ENCODE assay signal across 26 cellular contexts in genomic region chr2:190501231-190501630, GRCh38. TPM values are rescaled to one million over a fixed set of nuclear protein-coding genes. Genes with fewer than 3 reads are reported as not detected.
A peak's percentile ranks its signal among the peaks of the same experiment; 100 is the strongest.
DNase-seq lines count a peak whose midpoint lies in the region; ATAC-seq, FAIRE-seq and TF ChIP-seq lines count a peak whose summit lies in the region.
"Had no signal": no experiment of that assay in that cellular context is flagged by ENCODE, and none has a peak within 500 bp of the region (broad histone marks: within the 10 kb centered on the region; RNA-seq: fewer than 3 reads in every experiment).

No MANE protein-coding gene starts in this region.

- no peak overlapping the region for H3K4me3 ChIP-seq in CD4-positive, CD25-positive, alpha-beta regulatory T cell (ENCODE audit: low read depth, low read length)
- H3K4me3 ChIP-seq in mammary epithelial cell (replicated peaks in 1 of 3; ENCODE audit: insufficient read depth in 1 of 3, low read depth in 2 of 3, low read length in 3 of 3), result no peak overlapping the region
- H3K4me3 ChIP-seq: cardiac muscle cell, psoas muscle, SK-N-MC, suprapubic skin had no signal

- WGBS in mammary epithelial cell (ENCODE audit: low coverage, missing lambda C conversion rate), result 86% methylated on average over 5 of the region's 5 CpGs

- H3K9me3 ChIP-seq in CD4-positive, CD25-positive, alpha-beta regulatory T cell (ENCODE audit: control insufficient read depth in 2 of 2, low read length in 2 of 2), result no peaks in the 10 kb centered on the region
- H3K9me3 ChIP-seq in mammary epithelial cell (replicated peaks; ENCODE audit: insufficient read depth, low read length), result no peaks in the 10 kb centered on the region
- H3K9me3 ChIP-seq: psoas muscle, suprapubic skin had no signal

- no peaks in the 10 kb centered on the region for H3K27me3 ChIP-seq in CD4-positive, CD25-positive, alpha-beta regulatory T cell (ENCODE audit: control insufficient read depth, insufficient read depth, low read length)
- H3K27me3 ChIP-seq in mammary epithelial cell (ENCODE audit: insufficient read depth, low read length), result no peaks in the 10 kb centered on the region
- H3K27me3 ChIP-seq: cardiac muscle cell, suprapubic skin had no signal

- no peaks in the 10 kb centered on the region for H3K4me1 ChIP-seq in CD4-positive, CD25-positive, alpha-beta regulatory T cell (ENCODE audit: control insufficient read depth, insufficient read depth, low read length, poor library complexity, severe bottlenecking)
- no peaks in the 10 kb centered on the region for H3K4me1 ChIP-seq in mammary epithelial cell (ENCODE audit: insufficient read depth, low read length)
- H3K4me1 ChIP-seq: psoas muscle, suprapubic skin had no signal

- peak; percentile 66 for FAIRE-seq in GM12891 (lab: Jason Lieb, UNC)
- FAIRE-seq: endothelial cell of umbilical vein, H54, urothelium cell line had no signal

- H4K20me1 ChIP-seq in mammary epithelial cell (ENCODE audit: insufficient read depth, low read length), result no peaks in the 10 kb centered on the region

- intact Hi-C loops in mammary epithelial cell (cut with micrococcal nuclease), result no loop called here

- H3K4me1 Mint-ChIP-seq in CD4-positive, CD25-positive, alpha-beta regulatory T cell, result peaks cover 12 to 19% (median 13%) of the 10 kb centered on the region in 4 donors
- H3K4me1 Mint-ChIP-seq in natural killer cell treated with Interleukin-12 subunit alpha and Interleukin-12 subunit beta and Interleukin-15 and Interleukin-18, amount 100 ng/mL, for 72 hours (ENCODE audit: low read depth in 2 of 2), result peaks cover 3 to 6% of the 10 kb centered on the region in 2 donors

- TSS peak; percentile 44 for BruUV-seq in mammary epithelial cell (replicated peaks; lab: Mats Ljungman, UMichigan)

- peak overlapping the region in 2 of 3 donors; percentile 19 to 70 for H3K27ac Mint-ChIP-seq in CD4-positive, CD25-positive, alpha-beta regulatory T cell
- peak overlapping the region; percentile 4 to 51 for H3K27ac Mint-ChIP-seq in natural killer cell treated with Interleukin-12 subunit alpha and Interleukin-12 subunit beta and Interleukin-15 and Interleukin-18, amount 100 ng/mL, for 72 hours
- H3K27ac Mint-ChIP-seq: activated CD4-positive, alpha-beta T cell treated with anti-CD3 and anti-CD28 coated beads, Interleukin-2, amount 10 ng/mL, durations not matched to agents 24 days and 14 days had no signal

- CTCF ChIA-PET in mammary epithelial cell (lab: Charles Lee; ENCODE audit: low non-redundant PET), result no interaction called here

- H3K36me3 Mint-ChIP-seq in CD4-positive, CD25-positive, alpha-beta regulatory T cell, result peaks cover 57% of the 10 kb centered on the region
- H3K36me3 Mint-ChIP-seq in natural killer cell treated with Interleukin-12 subunit alpha and Interleukin-12 subunit beta and Interleukin-15 and Interleukin-18, amount 100 ng/mL, for 72 hours, result peaks cover 14% of the 10 kb centered on the region

- dilution Hi-C loops in mammary epithelial cell (cut with HindIII; ENCODE audit: low sequenced_read_pairs), result no loop called here

- no peak for TF ChIP-seq POLR2A in GM12891 (IDR thresholded peaks at IDR 0.05; ENCODE audit: low read depth, low read length)

- no peak for DNase-seq in CD4-positive, CD25-positive, alpha-beta regulatory T cell
- DNase-seq in GM12891 (ENCODE audit: insufficient read length, low spot score) (no peak), mammary epithelial cell (no peak), NCI-H446 treated with DMSO at 0.1 percent for 48 hours (lab: John Stamatoyannopoulos, UW) (no peak), LoVo (ENCODE audit: low spot score) (no peak)
- no peak for DNase-seq in natural killer cell treated with Interleukin-12 subunit alpha and Interleukin-12 subunit beta and Interleukin-15 and Interleukin-18, amount 100 ng/mL, for 72 hours (ENCODE audit: low spot score)
- DNase-seq: activated CD4-positive, alpha-beta T cell treated with anti-CD3 and anti-CD28 coated beads, Interleukin-2, amount 10 ng/mL, durations not matched to agents 24 days and 14 days; activated CD8-positive, alpha-beta memory T cell treated with anti-CD3 and anti-CD28 coated beads, Interleukin-2, amount 50 U/mL, for 4 hours; amygdala; C1 segment of cervical spinal cord; cortex of kidney; EL; Kasumi-1; NCI-H1048; NCI-H187; NCI-H526 treated with DMSO at 0.1 percent for 48 hours; psoas muscle; stimulated activated CD8-positive, alpha-beta memory T cell treated with anti-CD3 and anti-CD28 coated beads, Interleukin-4, amount 100 ng/mL, for 48 hours; WERI-Rb-1 had no signal

- no peaks in the 10 kb centered on the region for H3K9me3 Mint-ChIP-seq in CD4-positive, CD25-positive, alpha-beta regulatory T cell
- no peaks in the 10 kb centered on the region for H3K9me3 Mint-ChIP-seq in natural killer cell treated with Interleukin-12 subunit alpha and Interleukin-12 subunit beta and Interleukin-15 and Interleukin-18, amount 100 ng/mL, for 72 hours
- H3K9me3 Mint-ChIP-seq: activated CD4-positive, alpha-beta T cell treated with anti-CD3 and anti-CD28 coated beads, Interleukin-2, amount 10 ng/mL, durations not matched to agents 24 days and 14 days had no signal

- H3K4me3 Mint-ChIP-seq in CD4-positive, CD25-positive, alpha-beta regulatory T cell, result no peak overlapping the region
- no peak overlapping the region for H3K4me3 Mint-ChIP-seq in natural killer cell treated with Interleukin-12 subunit alpha and Interleukin-12 subunit beta and Interleukin-15 and Interleukin-18, amount 100 ng/mL, for 72 hours
- H3K4me3 Mint-ChIP-seq: activated CD4-positive, alpha-beta T cell treated with anti-CD3 and anti-CD28 coated beads, Interleukin-2, amount 10 ng/mL, durations not matched to agents 24 days and 14 days had no signal

- no peak overlapping the region for H3K9ac ChIP-seq in mammary epithelial cell (ENCODE audit: insufficient read depth, low read length)

- H3K79me2 ChIP-seq in mammary epithelial cell (ENCODE audit: insufficient read depth, low read length), result no peaks in the 10 kb centered on the region

- in situ Hi-C loops in mammary epithelial cell (cut with MboI; ENCODE audit: low sequenced_read_pairs in 2 of 2), result loop anchor here (25.0 kb wide), 2 partner anchors 114 to 414 kb away; no protein-coding TSS in a partner anchor

- no peak overlapping the region for H3K27ac ChIP-seq in CD4-positive, CD25-positive, alpha-beta regulatory T cell (ENCODE audit: insufficient read depth, low read length, poor library complexity, severe bottlenecking)
- H3K27ac ChIP-seq in mammary epithelial cell (ENCODE audit: insufficient read depth, low read depth, low read length), result no peak overlapping the region
- H3K27ac ChIP-seq: cardiac muscle cell, psoas muscle, SK-N-MC, suprapubic skin, WERI-Rb-1 had no signal

- H3K4me2 ChIP-seq in mammary epithelial cell (ENCODE audit: insufficient read depth, low read depth, low read length), result no peak overlapping the region

- no peak for ATAC-seq in CD4-positive, CD25-positive, alpha-beta regulatory T cell (ENCODE audit: low read depth in 2 of 2)
- ATAC-seq in natural killer cell treated with Interleukin-12 subunit alpha and Interleukin-12 subunit beta and Interleukin-15 and Interleukin-18, amount 100 ng/mL, for 72 hours, result no peak
- ATAC-seq in HG03521 (IDR thresholded peaks at IDR 0.05; ENCODE audit: unreplicated experiment), result no peak
- ATAC-seq: psoas muscle had no signal

- no peak overlapping the region for H2AFZ ChIP-seq in mammary epithelial cell (ENCODE audit: low read depth, low read length)

- TF ChIP-seq CTCF in mammary epithelial cell (conservative IDR thresholded peaks at IDR 0.05 in 1 of 2, IDR thresholded peaks at IDR 0.05 in 1 of 2; ENCODE audit: extremely low read depth in 1 of 2, insufficient read depth in 1 of 2, low read depth in 1 of 2, low read length in 2 of 2), result no peak

- H3K36me3 ChIP-seq in CD4-positive, CD25-positive, alpha-beta regulatory T cell (ENCODE audit: control insufficient read depth, insufficient read depth, low read length), result peaks cover 74% of the 10 kb centered on the region
- peaks cover 4% of the 10 kb centered on the region for H3K36me3 ChIP-seq in mammary epithelial cell (ENCODE audit: insufficient read depth, low read length)
- H3K36me3 ChIP-seq: cardiac muscle cell had no signal

- no peaks in the 10 kb centered on the region for H3K27me3 Mint-ChIP-seq in CD4-positive, CD25-positive, alpha-beta regulatory T cell
- H3K27me3 Mint-ChIP-seq in natural killer cell treated with Interleukin-12 subunit alpha and Interleukin-12 subunit beta and Interleukin-15 and Interleukin-18, amount 100 ng/mL, for 72 hours, result no peaks in the 10 kb centered on the region
- H3K27me3 Mint-ChIP-seq: activated CD4-positive, alpha-beta T cell treated with anti-CD3 and anti-CD28 coated beads, Interleukin-2, amount 10 ng/mL, durations not matched to agents 24 days and 14 days had no signal

TF ChIP-seq in GM12891, 5 proteins besides CTCF, POLR2A, EP300 and RAD21:
- TF ChIP-seq PAX5 (IDR thresholded peaks at IDR 0.05; ENCODE audit: insufficient read depth, low read length, severe bottlenecking) (no peak), POLR2AphosphoS5 (IDR thresholded peaks at IDR 0.05; ENCODE audit: low read depth, low read length) (no peak), TAF1 (IDR thresholded peaks at IDR 0.05; ENCODE audit: low read depth, low read length) (no peak), SPI1 (IDR thresholded peaks at IDR 0.05; ENCODE audit: low read depth, low read length) (no peak), POU2F2 (IDR thresholded peaks at IDR 0.05; ENCODE audit: low read depth, low read length) (no peak)

RNA-seq across cellular contexts. Expression of gene NEMP2, which starts 33.3 kb away (rescaled TPM):
- 10.7 TPM for total RNA-seq in CD4-positive, CD25-positive, alpha-beta regulatory T cell
- polyA plus RNA-seq in CD4-positive, CD25-positive, alpha-beta regulatory T cell, result 10 to 100 TPM; 10.9 to 14.9 (median 14.5) TPM
- polyA plus RNA-seq in GM12891 (2012; ENCODE audit: low read depth, missing spikeins), result 4.1 TPM
- 1 to 10 TPM; 5.0 to 6.0 TPM for total RNA-seq in mammary epithelial cell
- polyA plus RNA-seq in mammary epithelial cell, result 3.1 TPM
- 11.3 TPM for polyA minus RNA-seq in mammary epithelial cell
- 1 to 10 TPM; 8.3 to 9.4 TPM for total RNA-seq in natural killer cell treated with Interleukin-12 subunit alpha and Interleukin-12 subunit beta and Interleukin-15 and Interleukin-18, amount 100 ng/mL, for 72 hours
